8 cellular contexts compared by ENCODE assay signal in genomic region chr5:56909294-56910122, GRCh38. TPM values are rescaled to one million over a fixed set of nuclear protein-coding genes. Genes with fewer than 3 reads are reported as not detected.
A peak's percentile ranks its signal among the peaks of the same experiment; 100 is the strongest.
DNase-seq lines count a peak whose midpoint lies in the region; TF ChIP-seq lines count a peak whose summit lies in the region.

SETD9 (plus strand) TSS chr5:56909596; CDS start chr5:56909646, 50 bp downstream.

- H3K27me3 ChIP-seq in MM.1S (replicated peaks; ENCODE audit: insufficient read depth, low read length) = no peaks in the 10 kb centered on the region
- no peaks in the 10 kb centered on the region for H3K27me3 ChIP-seq in stomach

- TF ChIP-seq CTCF in MM.1S (IDR thresholded peaks at IDR 0.05; ENCODE audit: low read length) = no peak
- TF ChIP-seq CTCF in foreskin fibroblast (IDR thresholded peaks at IDR 0.05; ENCODE audit: low read depth, low read length) = no peak
- no peak for TF ChIP-seq CTCF in neural crest cell (conservative IDR thresholded peaks at IDR 0.05)
- no peak for TF ChIP-seq CTCF in stomach (IDR thresholded peaks at IDR 0.05)

- peak within 1 kb of the TSS; percentile 86 for H3K4me3 Mint-ChIP-seq in neural crest cell

- intact Hi-C loops in stomach (cut with DNase I; ENCODE audit: low total_unique reads) = loop anchor here (10.0 kb wide), 2 partner anchors 45 to 305 kb away; partner anchors contain the start of gene MIER3

- H3K4me2 ChIP-seq in MM.1S (ENCODE audit: low read depth, low read length) = peak within 1 kb of the TSS; percentile 82

- H2AFZ ChIP-seq in MM.1S (ENCODE audit: low read length) = peak within 1 kb of the TSS; percentile 92

- H3K27ac ChIP-seq in MM.1S (ENCODE audit: low read length) (peak within 1 kb of the TSS; percentile 86), stomach (peak within 1 kb of the TSS; percentile 90 to 97 (median 93))

- H3K4me1 ChIP-seq in MM.1S (ENCODE audit: low read length) = peaks cover 15% of the 10 kb centered on the region
- peaks cover 0 to 17% (median 9%) of the 10 kb centered on the region in 4 donors for H3K4me1 ChIP-seq in stomach

- 0 to 1% (median 0%) methylated on average over 32 to 81 of the region's 81 CpGs for WGBS in stomach, 5 donors

- no peaks in the 10 kb centered on the region for H4K20me1 ChIP-seq in MM.1S (ENCODE audit: insufficient read depth, low read length)

- in situ Hi-C loops in G401 (cut with HindIII; ENCODE audit: low sequenced_read_pairs) = loop anchor here (25.0 kb wide), 1 partner anchor 353 kb away; no protein-coding TSS in a partner anchor

- peaks cover 7% of the 10 kb centered on the region for H3K9me3 Mint-ChIP-seq in neural crest cell

- no peaks in the 10 kb centered on the region for H3K36me3 ChIP-seq in MM.1S (replicated peaks; ENCODE audit: insufficient read depth, low read length)
- no peaks in the 10 kb centered on the region for H3K36me3 ChIP-seq in stomach

- peaks cover 10% of the 10 kb centered on the region for H3K79me2 ChIP-seq in MM.1S (ENCODE audit: low read length)

- H3K27ac Mint-ChIP-seq in neural crest cell (ENCODE audit: unreplicated experiment) = peak within 1 kb of the TSS; percentile 99

- DNase-seq in G401 (ENCODE audit: low spot score) = peak; percentile 96
- peak; percentile 98 for DNase-seq in HCEC 1CT
- DNase-seq in MM.1S = peak; percentile 97
- DNase-seq in SHP77 treated with DMSO at 0.1 percent for 48 hours (lab: John Stamatoyannopoulos, UW) = peak; percentile 93
- peak; percentile 78 for DNase-seq in activated gamma-delta T cell treated with anti-CD3 and anti-CD28 coated beads, Interleukin-2, amount 50 U/mL, for 16 hours (ENCODE audit: low read depth)
- peak; percentile 97 to 99 for DNase-seq in foreskin fibroblast
- DNase-seq in neural crest cell (ENCODE audit: low read depth, low spot score) = peak; percentile 97
- peak; percentile 99 for DNase-seq in stomach

- no peak for TF ChIP-seq EP300 in stomach (IDR thresholded peaks at IDR 0.05)

- peaks cover 10% of the 10 kb centered on the region for H3K36me3 Mint-ChIP-seq in neural crest cell (ENCODE audit: low read depth)

- peak in 1 of 4 donors; percentile 15 for TF ChIP-seq POLR2A in stomach (IDR thresholded peaks at IDR 0.05)

- no peaks in the 10 kb centered on the region for H3K9me2 ChIP-seq in MM.1S (replicated peaks; ENCODE audit: insufficient read depth, low read length)

- H3K9ac ChIP-seq in MM.1S (ENCODE audit: low read length) = peak within 1 kb of the TSS; percentile 83

- peak within 1 kb of the TSS; percentile 86 for H3K4me3 ChIP-seq in MM.1S (ENCODE audit: low read length)
- peak within 1 kb of the TSS; percentile 67 to 77 for H3K4me3 ChIP-seq in foreskin fibroblast (ENCODE audit: low read depth in 1 of 2, low read length in 2 of 2)
- peak within 1 kb of the TSS; percentile 51 to 72 (median 61) for H3K4me3 ChIP-seq in stomach

- H3K4me1 Mint-ChIP-seq in neural crest cell = peaks cover 26% of the 10 kb centered on the region

- no peaks in the 10 kb centered on the region for H3K27me3 Mint-ChIP-seq in neural crest cell (ENCODE audit: low read depth)

- peaks cover 14% of the 10 kb centered on the region for H3F3A ChIP-seq in MM.1S (ENCODE audit: insufficient read depth, low read length)

- H3K9me3 ChIP-seq in MM.1S (replicated peaks; ENCODE audit: insufficient read depth, low read length) = no peaks in the 10 kb centered on the region
- no peaks in the 10 kb centered on the region for H3K9me3 ChIP-seq in stomach

RNA-seq across cellular contexts. Expression of gene SETD9, which starts in this region (rescaled TPM):
- total RNA-seq in G401 (2014; rRNA removed; shearing (Covaris generic)) = 16.0 and 43.8 TPM in 2 replicates
- total RNA-seq in neural crest cell (21.2 and 23.7 TPM in 2 replicates), stomach (10 to 100 TPM in 1 of 5 donors, 1 to 10 TPM in 3, not detected in 1; 1.0 to 46.7 (median 9.4) TPM)
- 10 to 100 TPM in 2 of 3 donors, 1 to 10 TPM in 1; 8.2 to 11.1 (median 10.5) TPM for polyA plus RNA-seq in stomach

Comparison
In these comparisons a context has a peak if more than half of its experiments do, and no peak if none do; other contexts are left out.
1. Peak in every context shown above with its lines: DNase-seq, H3K4me3 ChIP-seq and H3K27ac ChIP-seq.